ENCODE assay signal across 9 cellular contexts in genomic region chr7:139153832-139154231, GRCh38. TPM values are rescaled to one million over a fixed set of nuclear protein-coding genes. Genes with fewer than 3 reads are reported as not detected.
A peak's percentile ranks its signal among the peaks of the same experiment; 100 is the strongest.
DNase-seq lines count a peak whose midpoint lies in the region; ATAC-seq, FAIRE-seq and TF ChIP-seq lines count a peak whose summit lies in the region.
"Had no signal": no experiment of that assay in that cellular context is flagged by ENCODE, and none has a peak within 500 bp of the region (broad histone marks: within the 10 kb centered on the region; RNA-seq: fewer than 3 reads in every experiment).

No MANE protein-coding gene starts in this region.

- FAIRE-seq in H54 (lab: Jason Lieb, UNC) = peak; percentile 15
- FAIRE-seq: TTC549 had no signal

- no peak for DNase-seq in H54 (ENCODE audit: insufficient read length, low spot score)
- DNase-seq in NCI-H226 = peak; percentile 95
- peak; percentile 79 for DNase-seq in dermis blood vessel endothelial cell
- DNase-seq in myocyte (ENCODE audit: low read depth) = peak; percentile 58
- no peak for DNase-seq in NCI-H2227 treated with DMSO at 0.1 percent for 48 hours (lab: John Stamatoyannopoulos, UW)
- DNase-seq in endothelial cell (ENCODE audit: low spot score) = no peak
- DNase-seq: DMS79 had no signal

- no peaks in the 10 kb centered on the region for H3K36me3 Mint-ChIP-seq in endothelial cell (ENCODE audit: low read depth, unreplicated experiment)

- TF ChIP-seq POLR2A in H54 (IDR thresholded peaks at IDR 0.05; ENCODE audit: low read depth, low read length) = no peak

- H3K4me1 Mint-ChIP-seq in endothelial cell (ENCODE audit: unreplicated experiment) = peaks cover 5% of the 10 kb centered on the region

- H3K27me3 Mint-ChIP-seq in endothelial cell (ENCODE audit: unreplicated experiment) = no peaks in the 10 kb centered on the region

- H3K4me3 Mint-ChIP-seq in endothelial cell (ENCODE audit: unreplicated experiment) = no peak overlapping the region

- H3K9me3 Mint-ChIP-seq in endothelial cell (ENCODE audit: unreplicated experiment) = no peaks in the 10 kb centered on the region

- no peak for TF ChIP-seq CTCF in endothelial cell (IDR thresholded peaks at IDR 0.05; ENCODE audit: unreplicated experiment)

- H3K27ac Mint-ChIP-seq in endothelial cell (ENCODE audit: unreplicated experiment) = no peak overlapping the region

- ATAC-seq in HG03175 (IDR thresholded peaks at IDR 0.05; ENCODE audit: unreplicated experiment) = no peak

RNA-seq across cellular contexts. Expression of gene ZC3HAV1, which starts 44.3 kb away (rescaled TPM):
- total RNA-seq in dermis blood vessel endothelial cell (44.6 and 73.2 TPM in 2 replicates), myocyte (20.9 and 29.7 TPM in 2 replicates), endothelial cell (ENCODE audit: unreplicated experiment) (50.7 TPM)
- polyA plus RNA-seq in myocyte (2012) = 10.9 TPM

Comparison
In these comparisons a context has a peak if more than half of its experiments do, and no peak if none do; other contexts are left out.
1. DNase-seq: peak in NCI-H226 (single experiment), dermis blood vessel endothelial cell (single experiment) and myocyte (single experiment); none in H54 (single experiment), NCI-H2227 treated with DMSO at 0.1 percent for 48 hours (single experiment) and endothelial cell (single experiment).